1 cellular context compared by ENCODE assay signal in the genomic region with DNA sequence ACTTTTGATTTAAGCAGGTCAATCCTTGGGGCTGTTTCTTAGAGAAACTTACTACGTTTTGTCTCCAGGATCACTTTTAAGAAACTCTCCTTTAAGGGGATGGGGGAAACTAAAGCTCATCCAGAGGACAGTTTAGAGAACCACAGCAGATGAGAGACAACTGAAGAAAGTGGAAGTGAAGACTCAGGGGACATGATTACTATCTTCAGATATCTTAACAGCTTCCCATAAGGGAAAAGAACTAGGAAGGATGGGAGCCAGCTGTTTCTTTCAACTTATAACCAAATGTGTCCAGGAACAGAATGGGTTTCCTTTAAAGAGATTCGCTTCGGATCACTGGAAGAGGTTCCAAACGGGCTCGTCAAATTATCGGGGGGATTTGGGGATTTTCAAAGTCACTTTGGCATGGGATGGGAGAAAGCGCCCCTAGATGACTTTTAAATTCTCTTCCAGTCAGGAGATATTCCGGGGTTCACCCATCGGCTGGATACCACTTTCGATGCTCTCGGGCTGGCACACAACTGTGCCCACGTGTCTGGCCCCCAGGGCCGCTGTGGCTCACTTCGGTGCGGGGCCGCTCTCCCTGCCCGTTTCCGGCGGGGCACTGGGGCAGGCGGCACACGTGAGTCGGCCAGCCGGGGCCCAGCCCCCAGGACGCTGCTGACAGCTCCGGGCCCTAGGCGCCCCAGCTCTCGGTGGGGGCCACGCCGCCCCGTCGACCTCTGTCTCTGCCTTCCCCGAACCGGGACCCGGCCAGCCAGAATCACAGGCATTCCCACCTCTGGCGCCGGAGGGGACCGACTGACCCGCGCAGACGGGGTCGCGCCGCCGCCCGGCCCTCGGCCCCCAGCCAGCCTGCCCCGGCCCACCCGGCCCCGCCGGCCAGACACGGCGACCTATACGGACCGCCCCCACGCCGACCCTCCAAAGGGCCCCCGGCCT.
TF ChIP-seq lines count a peak whose summit lies in the region.

No MANE protein-coding gene starts in this region.

TF ChIP-seq in K562, 482 proteins besides CTCF, POLR2A, EP300 and RAD21 (continued from another document and continues in another):
- TF ChIP-seq ZNF324 (CRISPR knock-in tag; IDR thresholded peaks at IDR 0.05) (peak; percentile 10; the same call in 1 of the 2 replicates), YBX1 (IDR thresholded peaks at IDR 0.05) (no peak), EP400 (IDR thresholded peaks at IDR 0.05) (no peak), AFF4 (CRISPR knock-in tag; IDR thresholded peaks at IDR 0.05) (no peak), MAFF (IDR thresholded peaks at IDR 0.05; ENCODE audit: low read length) (no peak), ZSCAN29 (IDR thresholded peaks at IDR 0.05) (no peak), ZBTB17 (CRISPR knock-in tag; IDR thresholded peaks at IDR 0.05) (0 out of 2 replicates have a peak, but pooled peaks have one; percentile 7), ZSCAN32 (CRISPR knock-in tag; IDR thresholded peaks at IDR 0.05) (no peak), ZNF717 (CRISPR knock-in tag; IDR thresholded peaks at IDR 0.05) (no peak), ARID1B (IDR thresholded peaks at IDR 0.05) (no peak), ZNF449 (CRISPR knock-in tag; IDR thresholded peaks at IDR 0.05) (no peak), ELF1 (tag; IDR thresholded peaks at IDR 0.05) (peak; percentile 39), CCAR2 (IDR thresholded peaks at IDR 0.05; ENCODE audit: low read depth, low read length) (no peak), HCFC1 (IDR thresholded peaks at IDR 0.05; ENCODE audit: low read depth, low read length) (no peak), ZNF134 (CRISPR knock-in tag; conservative IDR thresholded peaks at IDR 0.05) (no peak), SAP30 (IDR thresholded peaks at IDR 0.05; ENCODE audit: borderline replicate concordance, insufficient read depth, low read depth, low read length, poor library complexity, severe bottlenecking) (peak; percentile 55), FOS (IDR thresholded peaks at IDR 0.05; ENCODE audit: extremely low read depth, insufficient read length) (no peak), POLR2B (IDR thresholded peaks at IDR 0.05; ENCODE audit: low read depth, partially characterized antibody) (no peak), RBFOX2 (IDR thresholded peaks at IDR 0.05; ENCODE audit: low read depth, low read length) (peak; percentile 73), TGIF2 (CRISPR knock-in tag; IDR thresholded peaks at IDR 0.05) (peak; percentile 56; the same call in 1 of the 2 replicates), TFAP4 (CRISPR knock-in tag; IDR thresholded peaks at IDR 0.05; ENCODE audit: borderline replicate concordance) (peak; percentile 37; the same call in 1 of the 2 replicates), GTF2F1 (IDR thresholded peaks at IDR 0.05; ENCODE audit: low read depth, low read length) (no peak), ZNF699 (CRISPR knock-in tag; IDR thresholded peaks at IDR 0.05; ENCODE audit: insufficient replicate concordance) (no peak), JUN (IDR thresholded peaks at IDR 0.05; ENCODE audit: borderline replicate concordance, low read depth, low read length) (no peak), JUN (CRISPR knock-in tag; IDR thresholded peaks at IDR 0.05; ENCODE audit: borderline replicate concordance) (0 out of 2 replicates have a peak, but pooled peaks have one; percentile 34), JUNB (CRISPR knock-in tag; conservative IDR thresholded peaks at IDR 0.05) (no peak), SRSF7 (optimal IDR thresholded peaks at IDR 0.05; ENCODE audit: low read depth, low read length) (no peak), SMARCA5 (IDR thresholded peaks at IDR 0.05) (no peak), TSC22D4 (tag; IDR thresholded peaks at IDR 0.05) (no peak), ZNF24 (IDR thresholded peaks at IDR 0.05) (no peak)
- TF ChIP-seq, protein P1, sequence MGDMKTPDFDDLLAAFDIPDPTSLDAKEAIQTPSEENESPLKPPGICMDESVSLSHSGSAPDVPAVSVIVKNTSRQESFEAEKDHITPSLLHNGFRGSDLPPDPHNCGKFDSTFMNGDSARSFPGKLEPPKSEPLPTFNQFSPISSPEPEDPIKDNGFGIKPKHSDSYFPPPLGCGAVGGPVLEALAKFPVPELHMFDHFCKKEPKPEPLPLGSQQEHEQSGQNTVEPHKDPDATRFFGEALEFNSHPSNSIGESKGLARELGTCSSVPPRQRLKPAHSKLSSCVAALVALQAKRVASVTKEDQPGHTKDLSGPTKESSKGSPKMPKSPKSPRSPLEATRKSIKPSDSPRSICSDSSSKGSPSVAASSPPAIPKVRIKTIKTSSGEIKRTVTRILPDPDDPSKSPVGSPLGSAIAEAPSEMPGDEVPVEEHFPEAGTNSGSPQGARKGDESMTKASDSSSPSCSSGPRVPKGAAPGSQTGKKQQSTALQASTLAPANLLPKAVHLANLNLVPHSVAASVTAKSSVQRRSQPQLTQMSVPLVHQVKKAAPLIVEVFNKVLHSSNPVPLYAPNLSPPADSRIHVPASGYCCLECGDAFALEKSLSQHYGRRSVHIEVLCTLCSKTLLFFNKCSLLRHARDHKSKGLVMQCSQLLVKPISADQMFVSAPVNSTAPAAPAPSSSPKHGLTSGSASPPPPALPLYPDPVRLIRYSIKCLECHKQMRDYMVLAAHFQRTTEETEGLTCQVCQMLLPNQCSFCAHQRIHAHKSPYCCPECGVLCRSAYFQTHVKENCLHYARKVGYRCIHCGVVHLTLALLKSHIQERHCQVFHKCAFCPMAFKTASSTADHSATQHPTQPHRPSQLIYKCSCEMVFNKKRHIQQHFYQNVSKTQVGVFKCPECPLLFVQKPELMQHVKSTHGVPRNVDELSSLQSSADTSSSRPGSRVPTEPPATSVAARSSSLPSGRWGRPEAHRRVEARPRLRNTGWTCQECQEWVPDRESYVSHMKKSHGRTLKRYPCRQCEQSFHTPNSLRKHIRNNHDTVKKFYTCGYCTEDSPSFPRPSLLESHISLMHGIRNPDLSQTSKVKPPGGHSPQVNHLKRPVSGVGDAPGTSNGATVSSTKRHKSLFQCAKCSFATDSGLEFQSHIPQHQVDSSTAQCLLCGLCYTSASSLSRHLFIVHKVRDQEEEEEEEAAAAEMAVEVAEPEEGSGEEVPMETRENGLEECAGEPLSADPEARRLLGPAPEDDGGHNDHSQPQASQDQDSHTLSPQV (IDR thresholded peaks at IDR 0.05), result 0 out of 2 replicates have a peak, but pooled peaks have one; percentile 20
- TF ChIP-seq, protein P2, sequence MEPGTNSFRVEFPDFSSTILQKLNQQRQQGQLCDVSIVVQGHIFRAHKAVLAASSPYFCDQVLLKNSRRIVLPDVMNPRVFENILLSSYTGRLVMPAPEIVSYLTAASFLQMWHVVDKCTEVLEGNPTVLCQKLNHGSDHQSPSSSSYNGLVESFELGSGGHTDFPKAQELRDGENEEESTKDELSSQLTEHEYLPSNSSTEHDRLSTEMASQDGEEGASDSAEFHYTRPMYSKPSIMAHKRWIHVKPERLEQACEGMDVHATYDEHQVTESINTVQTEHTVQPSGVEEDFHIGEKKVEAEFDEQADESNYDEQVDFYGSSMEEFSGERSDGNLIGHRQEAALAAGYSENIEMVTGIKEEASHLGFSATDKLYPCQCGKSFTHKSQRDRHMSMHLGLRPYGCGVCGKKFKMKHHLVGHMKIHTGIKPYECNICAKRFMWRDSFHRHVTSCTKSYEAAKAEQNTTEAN (CRISPR knock-in tag; IDR thresholded peaks at IDR 0.05), result no peak
- TF ChIP-seq, protein P3, sequence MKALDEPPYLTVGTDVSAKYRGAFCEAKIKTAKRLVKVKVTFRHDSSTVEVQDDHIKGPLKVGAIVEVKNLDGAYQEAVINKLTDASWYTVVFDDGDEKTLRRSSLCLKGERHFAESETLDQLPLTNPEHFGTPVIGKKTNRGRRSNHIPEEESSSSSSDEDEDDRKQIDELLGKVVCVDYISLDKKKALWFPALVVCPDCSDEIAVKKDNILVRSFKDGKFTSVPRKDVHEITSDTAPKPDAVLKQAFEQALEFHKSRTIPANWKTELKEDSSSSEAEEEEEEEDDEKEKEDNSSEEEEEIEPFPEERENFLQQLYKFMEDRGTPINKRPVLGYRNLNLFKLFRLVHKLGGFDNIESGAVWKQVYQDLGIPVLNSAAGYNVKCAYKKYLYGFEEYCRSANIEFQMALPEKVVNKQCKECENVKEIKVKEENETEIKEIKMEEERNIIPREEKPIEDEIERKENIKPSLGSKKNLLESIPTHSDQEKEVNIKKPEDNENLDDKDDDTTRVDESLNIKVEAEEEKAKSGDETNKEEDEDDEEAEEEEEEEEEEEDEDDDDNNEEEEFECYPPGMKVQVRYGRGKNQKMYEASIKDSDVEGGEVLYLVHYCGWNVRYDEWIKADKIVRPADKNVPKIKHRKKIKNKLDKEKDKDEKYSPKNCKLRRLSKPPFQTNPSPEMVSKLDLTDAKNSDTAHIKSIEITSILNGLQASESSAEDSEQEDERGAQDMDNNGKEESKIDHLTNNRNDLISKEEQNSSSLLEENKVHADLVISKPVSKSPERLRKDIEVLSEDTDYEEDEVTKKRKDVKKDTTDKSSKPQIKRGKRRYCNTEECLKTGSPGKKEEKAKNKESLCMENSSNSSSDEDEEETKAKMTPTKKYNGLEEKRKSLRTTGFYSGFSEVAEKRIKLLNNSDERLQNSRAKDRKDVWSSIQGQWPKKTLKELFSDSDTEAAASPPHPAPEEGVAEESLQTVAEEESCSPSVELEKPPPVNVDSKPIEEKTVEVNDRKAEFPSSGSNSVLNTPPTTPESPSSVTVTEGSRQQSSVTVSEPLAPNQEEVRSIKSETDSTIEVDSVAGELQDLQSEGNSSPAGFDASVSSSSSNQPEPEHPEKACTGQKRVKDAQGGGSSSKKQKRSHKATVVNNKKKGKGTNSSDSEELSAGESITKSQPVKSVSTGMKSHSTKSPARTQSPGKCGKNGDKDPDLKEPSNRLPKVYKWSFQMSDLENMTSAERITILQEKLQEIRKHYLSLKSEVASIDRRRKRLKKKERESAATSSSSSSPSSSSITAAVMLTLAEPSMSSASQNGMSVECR (CRISPR knock-in tag; IDR thresholded peaks at IDR 0.05), result no peak; the same call in 1 of the 2 replicates
- TF ChIP-seq, protein P4, sequence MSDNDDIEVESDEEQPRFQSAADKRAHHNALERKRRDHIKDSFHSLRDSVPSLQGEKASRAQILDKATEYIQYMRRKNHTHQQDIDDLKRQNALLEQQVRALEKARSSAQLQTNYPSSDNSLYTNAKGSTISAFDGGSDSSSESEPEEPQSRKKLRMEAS (CRISPR knock-in tag; IDR thresholded peaks at IDR 0.05), result peak; percentile 74
- TF ChIP-seq, protein P5, sequence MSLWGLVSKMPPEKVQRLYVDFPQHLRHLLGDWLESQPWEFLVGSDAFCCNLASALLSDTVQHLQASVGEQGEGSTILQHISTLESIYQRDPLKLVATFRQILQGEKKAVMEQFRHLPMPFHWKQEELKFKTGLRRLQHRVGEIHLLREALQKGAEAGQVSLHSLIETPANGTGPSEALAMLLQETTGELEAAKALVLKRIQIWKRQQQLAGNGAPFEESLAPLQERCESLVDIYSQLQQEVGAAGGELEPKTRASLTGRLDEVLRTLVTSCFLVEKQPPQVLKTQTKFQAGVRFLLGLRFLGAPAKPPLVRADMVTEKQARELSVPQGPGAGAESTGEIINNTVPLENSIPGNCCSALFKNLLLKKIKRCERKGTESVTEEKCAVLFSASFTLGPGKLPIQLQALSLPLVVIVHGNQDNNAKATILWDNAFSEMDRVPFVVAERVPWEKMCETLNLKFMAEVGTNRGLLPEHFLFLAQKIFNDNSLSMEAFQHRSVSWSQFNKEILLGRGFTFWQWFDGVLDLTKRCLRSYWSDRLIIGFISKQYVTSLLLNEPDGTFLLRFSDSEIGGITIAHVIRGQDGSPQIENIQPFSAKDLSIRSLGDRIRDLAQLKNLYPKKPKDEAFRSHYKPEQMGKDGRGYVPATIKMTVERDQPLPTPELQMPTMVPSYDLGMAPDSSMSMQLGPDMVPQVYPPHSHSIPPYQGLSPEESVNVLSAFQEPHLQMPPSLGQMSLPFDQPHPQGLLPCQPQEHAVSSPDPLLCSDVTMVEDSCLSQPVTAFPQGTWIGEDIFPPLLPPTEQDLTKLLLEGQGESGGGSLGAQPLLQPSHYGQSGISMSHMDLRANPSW (CRISPR knock-in tag; IDR thresholded peaks at IDR 0.05), result no peak
